ENCODE assay signal across 13 cellular contexts in genomic region chr19:53871448-53871847, GRCh38. TPM values are rescaled to one million over a fixed set of nuclear protein-coding genes. Genes with fewer than 3 reads are reported as not detected.
DNase-seq lines count a peak whose midpoint lies in the region; ATAC-seq, FAIRE-seq and TF ChIP-seq lines count a peak whose summit lies in the region.
"Had no signal": no experiment of that assay in that cellular context is flagged by ENCODE, and none has a peak within 500 bp of the region (broad histone marks: within the 10 kb centered on the region; RNA-seq: fewer than 3 reads in every experiment).

No MANE protein-coding gene starts in this region.

- peaks cover 8% of the 10 kb centered on the region for H4K20me1 ChIP-seq in GM23338 (replicated peaks; ENCODE audit: insufficient read depth)

- peaks cover 21% of the 10 kb centered on the region for H3F3A ChIP-seq in GM23338 (replicated peaks; ENCODE audit: low read depth)

- H3K9me2 ChIP-seq in GM23338 (ENCODE audit: insufficient read depth): no peaks in the 10 kb centered on the region

- ATAC-seq in A549 (no peak), GM23338 (no peak), lower lobe of right lung (no peak), HG03039 (IDR thresholded peaks at IDR 0.05; ENCODE audit: unreplicated experiment) (no peak), GM19324 (IDR thresholded peaks at IDR 0.05; ENCODE audit: low FRiP score, unreplicated experiment) (no peak), GM18519 (IDR thresholded peaks at IDR 0.05; ENCODE audit: low FRiP score, unreplicated experiment) (no peak)
- ATAC-seq: activated T-cell treated with anti-CD3 and anti-CD28 coated beads, Interleukin-2, amount 50 U/mL, for 4 hours had no signal

- H3K4me1 ChIP-seq in A549 (peaks cover 10% of the 10 kb centered on the region; the same call in 2 of the 3 replicates), GM23338 (ENCODE audit: insufficient read depth) (peaks cover 19% of the 10 kb centered on the region), lower lobe of right lung (peaks cover 45% of the 10 kb centered on the region)

- H3K36me3 ChIP-seq in GM23338 (ENCODE audit: insufficient read depth): peaks cover 18% of the 10 kb centered on the region; the same call in 1 of the 2 replicates
- peaks cover 31% of the 10 kb centered on the region for H3K36me3 ChIP-seq in lower lobe of right lung

- intact Hi-C loops in lower lobe of right lung (cut with DNase I): no loop called here

- H3K4me3 ChIP-seq in A549 (no peak overlapping the region), GM23338 (no peak overlapping the region), lower lobe of right lung (no peak overlapping the region)

- peak overlapping the region; percentile 40; the same call in 2 of the 3 replicates for H3K4me3 Mint-ChIP-seq in GM23338

- DNase-seq in A549 (ENCODE audit: low read depth in 1 of 2, low spot score in 1 of 2) (no peak), GM23338 (ENCODE audit: low spot score) (no peak), lower lobe of right lung (no peak), cortex of kidney (lab: John Stamatoyannopoulos, UW) (no peak)
- DNase-seq: activated T-cell treated with anti-CD3 and anti-CD28 coated beads, Interleukin-2, amount 50 U/mL, for 4 hours; COR-L47; NCI-H187 treated with DMSO at 0.1 percent for 48 hours; SHP77 had no signal

- no peak for TF ChIP-seq RAD21 in A549 (conservative IDR thresholded peaks at IDR 0.05 in 1 of 2, IDR thresholded peaks at IDR 0.05 in 1 of 2)

- no peak overlapping the region for H3K27ac ChIP-seq in A549
- 0 out of 2 replicates have a peak overlapping the region, but pooled peaks have one; percentile 66 for H3K27ac ChIP-seq in GM23338 (ENCODE audit: low read depth)
- H3K27ac ChIP-seq in VCaP: peak overlapping the region; percentile 52; the same call in 1 of the 2 replicates
- H3K27ac ChIP-seq in lower lobe of right lung: peak overlapping the region; percentile 51

- peaks cover 33% of the 10 kb centered on the region for H3K27me3 Mint-ChIP-seq in GM23338 (ENCODE audit: insufficient read depth, low read depth, poor library complexity)

- no peak for FAIRE-seq in A549 (lab: Jason Lieb, UNC)

- no peak for TF ChIP-seq EP300 in A549 (IDR thresholded peaks at IDR 0.05)

- TF ChIP-seq CTCF in A549 (IDR thresholded peaks at IDR 0.05) (no peak), GM23338 (conservative IDR thresholded peaks at IDR 0.05; ENCODE audit: low read depth in 2 of 2) (no peak), VCaP (conservative IDR thresholded peaks at IDR 0.05) (no peak), lower lobe of right lung (IDR thresholded peaks at IDR 0.05) (no peak)

- TF ChIP-seq POLR2A in A549 (IDR thresholded peaks at IDR 0.05; ENCODE audit: low read length): no peak

- H3K4me1 Mint-ChIP-seq in GM23338: peaks cover 30% of the 10 kb centered on the region

- H3K79me2 ChIP-seq in GM23338 (replicated peaks; ENCODE audit: insufficient read depth): peaks cover 28% of the 10 kb centered on the region
- H3K79me2 ChIP-seq: parathyroid adenoma had no signal

- no peak overlapping the region for H3K27ac Mint-ChIP-seq in GM23338

- H3K9me3 ChIP-seq in A549 (no peaks in the 10 kb centered on the region), lower lobe of right lung (no peaks in the 10 kb centered on the region)

- H3K4me2 ChIP-seq in A549: no peak overlapping the region
- H3K4me2 ChIP-seq in GM23338: no peak overlapping the region

- H3K27me3 ChIP-seq in GM23338 (ENCODE audit: insufficient read depth) (no peaks in the 10 kb centered on the region), lower lobe of right lung (ENCODE audit: low read depth) (no peaks in the 10 kb centered on the region)

- peaks cover 34% of the 10 kb centered on the region for H3K36me3 Mint-ChIP-seq in GM23338 (ENCODE audit: low read depth)

- WGBS in A549 (ENCODE audit: missing lambda C conversion rate): 85% methylated on average over 7 of the region's 7 CpGs

- no peak overlapping the region for H2AFZ ChIP-seq in GM23338
- H2AFZ ChIP-seq: parathyroid adenoma had no signal

- CTCF ChIA-PET in A549 (lab: Yijun Ruan, JAX): interaction anchor here (0.6 to 2.4 kb wide), 12 partner anchors 11 to 160 kb away, joined by 3 to 12 read pairs (median 4); partner anchors contain the start of gene PRKCG

- POLR2A ChIA-PET in A549 (lab: Yijun Ruan, JAX): no interaction called here

- no peaks in the 10 kb centered on the region for H3K9me3 Mint-ChIP-seq in GM23338

TF ChIP-seq in A549, 52 proteins besides CTCF, POLR2A, EP300 and RAD21 (continues in another document):
- TF ChIP-seq HEYL (CRISPR knock-in tag; IDR thresholded peaks at IDR 0.05) (no peak), NFE2L2 (conservative IDR thresholded peaks at IDR 0.05; ENCODE audit: low read length) (no peak), RFX5 (IDR thresholded peaks at IDR 0.05) (no peak), CHD2 (IDR thresholded peaks at IDR 0.05; ENCODE audit: low read length, partially characterized antibody) (no peak), ATOH8 (CRISPR knock-in tag; IDR thresholded peaks at IDR 0.05; ENCODE audit: low read depth) (0 out of 2 replicates have a peak, but pooled peaks have one; percentile 51), FOSB (CRISPR knock-in tag; IDR thresholded peaks at IDR 0.05) (peak; percentile 80), SREBF2 (IDR thresholded peaks at IDR 0.05) (no peak), HOXA7 (CRISPR knock-in tag; IDR thresholded peaks at IDR 0.05) (peak; percentile 71), POLR2AphosphoS2 (conservative IDR thresholded peaks at IDR 0.05; ENCODE audit: low read length) (0 out of 2 replicates have a peak, but pooled peaks have one; percentile 55)

TF ChIP-seq in GM23338, 12 proteins besides CTCF, POLR2A, EP300 and RAD21 (continues in another document):
- TF ChIP-seq ZNF114 (CRISPR knock-in tag; IDR thresholded peaks at IDR 0.05): no peak
- no peak for TF ChIP-seq ZNF331 (CRISPR knock-in tag; IDR thresholded peaks at IDR 0.05; ENCODE audit: low read depth)
- no peak for TF ChIP-seq NANOG (IDR thresholded peaks at IDR 0.05; ENCODE audit: borderline replicate concordance)
- no peak for TF ChIP-seq EZH2 (IDR thresholded peaks at IDR 0.05; ENCODE audit: low read depth, unreplicated experiment)

RNA-seq across cellular contexts. Expression of gene MYADM, which starts 3.8 kb away (rescaled TPM):
- polyA plus RNA-seq in A549 (2011; rRNA removed) (37.7 and 56.1 TPM in 2 replicates), A549 (2017; fragmentation: RNase III; extraction: RNeasy Plus Mini Kit Qiagen cat#74134 plus additional on column Dnase treatment) (90.4 to 103 TPM (median 90.7 TPM) in 3 replicates), GM23338 (2016; fragmentation: Nextera tagmentation; extraction: Ambion mirVana) (43.6 and 49.9 TPM in 2 replicates)
- polyA plus RNA-seq in A549 (2012; cell fraction: cytosol; rRNA removed): 83.9 and 158 TPM in 2 replicates
- polyA plus RNA-seq in A549 (2012; cell fraction: nucleus; rRNA removed): 385 and 422 TPM in 2 replicates
- 50.8 and 63.0 TPM in 2 replicates for polyA minus RNA-seq in A549 (2011; rRNA and poly(A)+ RNA removed)
- total RNA-seq in GM23338 (2014; rRNA removed; shearing (Covaris generic)): 40.5 and 57.1 TPM in 2 replicates
- total RNA-seq in lower lobe of right lung: 126 TPM

RNA-seq across cellular contexts. Expression of gene PRKCG, which starts 10.5 kb away (rescaled TPM):
- polyA plus RNA-seq in A549 (2011; rRNA removed) (0.61 and 0.79 TPM in 2 replicates), A549 (2017; fragmentation: RNase III; extraction: RNeasy Plus Mini Kit Qiagen cat#74134 plus additional on column Dnase treatment) (0.81 to 0.96 TPM (median 0.81 TPM) in 3 replicates), GM23338 (2016; fragmentation: Nextera tagmentation; extraction: Ambion mirVana) (14.9 and 15.4 TPM in 2 replicates)
- polyA plus RNA-seq in A549 (2012; cell fraction: cytosol; rRNA removed): 1.2 and 1.3 TPM in 2 replicates
- 8.9 and 9.2 TPM in 2 replicates for polyA plus RNA-seq in A549 (2012; cell fraction: nucleus; rRNA removed)
- 1.5 and 2.6 TPM in 2 replicates for polyA minus RNA-seq in A549 (2011; rRNA and poly(A)+ RNA removed)
- total RNA-seq in GM23338 (2014; rRNA removed; shearing (Covaris generic)): 11.1 and 15.9 TPM in 2 replicates
- not detected for total RNA-seq in lower lobe of right lung
- total RNA-seq: activated T-cell treated with anti-CD3 and anti-CD28 coated beads, Interleukin-2, amount 50 U/mL, for 4 hours had no signal

RNA-seq across cellular contexts. Expression of gene CACNG7, which starts 37.6 kb away (rescaled TPM):
- polyA plus RNA-seq in A549 (2011; rRNA removed) (11.5 and 12.8 TPM in 2 replicates), A549 (2017; fragmentation: RNase III; extraction: RNeasy Plus Mini Kit Qiagen cat#74134 plus additional on column Dnase treatment) (6.3 to 7.6 TPM (median 6.8 TPM) in 3 replicates), GM23338 (2016; fragmentation: Nextera tagmentation; extraction: Ambion mirVana) (9.4 and 9.8 TPM in 2 replicates)
- polyA plus RNA-seq in A549 (2012; cell fraction: cytosol; rRNA removed): 26.4 and 37.4 TPM in 2 replicates
- 33.7 and 37.2 TPM in 2 replicates for polyA plus RNA-seq in A549 (2012; cell fraction: nucleus; rRNA removed)
- polyA minus RNA-seq in A549 (2011; rRNA and poly(A)+ RNA removed): 6.0 and 7.6 TPM in 2 replicates
- total RNA-seq in GM23338 (2014; rRNA removed; shearing (Covaris generic)): 15.6 and 17.9 TPM in 2 replicates
- total RNA-seq in lower lobe of right lung: not detected
- total RNA-seq: activated T-cell treated with anti-CD3 and anti-CD28 coated beads, Interleukin-2, amount 50 U/mL, for 4 hours had no signal

RNA-seq across cellular contexts. Expression of gene NLRP12, which starts 47.3 kb away (rescaled TPM):
- polyA plus RNA-seq in A549 (2011; rRNA removed) (0.03 and 0.04 TPM in 2 replicates), A549 (2017; fragmentation: RNase III; extraction: RNeasy Plus Mini Kit Qiagen cat#74134 plus additional on column Dnase treatment) (0.03 TPM in 1 of 3 replicates, not detected in the others), GM23338 (2016; fragmentation: Nextera tagmentation; extraction: Ambion mirVana) (1.9 and 2.6 TPM in 2 replicates)
- polyA plus RNA-seq in A549 (2012; cell fraction: cytosol; rRNA removed): 0.01 and 0.03 TPM in 2 replicates
- polyA plus RNA-seq in A549 (2012; cell fraction: nucleus; rRNA removed): 0.01 TPM in 1 of 2 replicates, not detected in the other
- polyA minus RNA-seq in A549 (2011; rRNA and poly(A)+ RNA removed): 0.25 TPM in 1 of 2 replicates, not detected in the other
- total RNA-seq in GM23338 (2014; rRNA removed; shearing (Covaris generic)): 7.5 and 8.4 TPM in 2 replicates
- 6.8 TPM for total RNA-seq in lower lobe of right lung
- total RNA-seq: activated T-cell treated with anti-CD3 and anti-CD28 coated beads, Interleukin-2, amount 50 U/mL, for 4 hours had no signal

Comparison
In these comparisons a context has a peak if more than half of its experiments do, and no peak if none do; other contexts are left out.
1. H3K27ac ChIP-seq: peak in GM23338 (single experiment), VCaP (single experiment) and lower lobe of right lung (single experiment); none in A549 (0 of 2).
2. RNA of gene PRKCG, which starts 10.5 kb away (total RNA-seq): 11.1 to 15.9 TPM in GM23338; not detected in lower lobe of right lung (single experiment); every median in the first group is over 10 times any median in the second.
3. RNA of gene CACNG7, which starts 37.6 kb away (total RNA-seq): 15.6 to 17.9 TPM in GM23338; not detected in lower lobe of right lung (single experiment); every median in the first group is over 10 times any median in the second.